ENCODE assay signal across 9 cellular contexts in the genomic region with DNA sequence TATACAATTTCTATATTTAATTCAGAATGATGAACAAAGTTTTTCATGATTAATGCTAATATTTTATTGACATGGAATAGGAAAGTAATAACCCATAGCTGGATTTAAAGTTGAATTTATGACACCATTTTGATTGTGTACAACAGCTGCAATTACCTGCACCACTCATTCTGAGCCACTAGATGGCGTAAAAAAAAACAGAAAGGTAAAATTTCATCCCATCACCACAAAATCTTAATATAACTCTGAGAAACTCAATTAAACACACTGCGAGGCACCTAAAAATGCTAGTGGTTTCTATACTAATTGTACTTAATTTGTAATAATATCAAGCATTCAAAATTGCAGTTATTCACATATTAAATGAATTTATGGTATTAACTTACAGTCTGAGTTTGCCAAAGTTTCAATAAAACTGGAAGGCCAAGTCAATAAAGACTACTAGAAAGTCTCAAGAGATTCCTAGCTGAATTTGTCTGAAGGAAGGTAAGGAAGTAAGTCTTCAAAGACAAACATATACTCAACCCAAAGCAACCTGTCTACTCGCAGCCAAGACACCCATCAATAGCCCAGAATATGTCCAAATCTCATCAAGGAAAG.
DNase-seq lines count a peak whose midpoint lies in the region; ATAC-seq and TF ChIP-seq lines count a peak whose summit lies in the region.
"Had no signal": no experiment of that assay in that cellular context is flagged by ENCODE, and none has a peak within 500 bp of the region (broad histone marks: within the 10 kb centered on the region; RNA-seq: fewer than 3 reads in every experiment).

No MANE protein-coding gene starts in this region.

- peak; percentile 89 for TF ChIP-seq CTCF in Loucy (conservative IDR thresholded peaks at IDR 0.05; ENCODE audit: low read length)
- TF ChIP-seq CTCF in left lung (IDR thresholded peaks at IDR 0.05), result peak; percentile 78 to 90

- H3K9ac ChIP-seq in Loucy (ENCODE audit: low read depth, low read length, poor library complexity, severe bottlenecking), result peak overlapping the region; percentile 34
- H3K9ac ChIP-seq in adipocyte (ENCODE audit: low read length), result no peak overlapping the region

- DNase-seq in NCI-H2029 (lab: John Stamatoyannopoulos, UW) (peak; percentile 4), NCI-H2029 treated with DMSO at 0.1 percent for 48 hours (lab: John Stamatoyannopoulos, UW) (no peak), adipocyte (ENCODE audit: low read depth) (peak; percentile 65), left lung (no peak), inferior parietal cortex (ENCODE audit: extremely low spot score) (no peak), cerebellar nuclear complex (lab: John Stamatoyannopoulos, UW) (no peak)

- H3K79me2 ChIP-seq in Loucy (ENCODE audit: insufficient read depth, low read length), result peaks cover 22% of the 10 kb centered on the region; the same call in 1 of the 2 replicates

- H3K36me3 ChIP-seq in Loucy (ENCODE audit: insufficient read depth, low read length) (no peaks in the 10 kb centered on the region), adipocyte (ENCODE audit: control insufficient read depth, insufficient read depth, low read length, severe bottlenecking) (no peaks in the 10 kb centered on the region), left lung (peaks cover 0 to 5% of the 10 kb centered on the region in 2 donors)

- peaks cover 5% of the 10 kb centered on the region; the same call in 1 of the 2 replicates for H3F3A ChIP-seq in Loucy (ENCODE audit: low read depth)

- no peaks in the 10 kb centered on the region for H3K27me3 ChIP-seq in Loucy (ENCODE audit: insufficient read depth, low read length, poor library complexity, severe bottlenecking)
- no peaks in the 10 kb centered on the region for H3K27me3 ChIP-seq in adipocyte (replicated peaks; ENCODE audit: control insufficient read depth, insufficient read depth, low read length)
- H3K27me3 ChIP-seq in left lung, result no peaks in the 10 kb centered on the region

- no peak overlapping the region for H2AFZ ChIP-seq in Loucy (ENCODE audit: low read length)

- H3K4me1 ChIP-seq in Loucy (ENCODE audit: insufficient read depth, low read length, poor library complexity, severe bottlenecking) (peaks cover 47% of the 10 kb centered on the region), adipocyte (ENCODE audit: control insufficient read depth, insufficient read depth, low read length) (peaks cover 21% of the 10 kb centered on the region), left lung (peaks cover 6 to 31% of the 10 kb centered on the region in 2 donors)

- H3K4me3 ChIP-seq in Loucy (ENCODE audit: low read length, poor library complexity, severe bottlenecking) (peak overlapping the region; percentile 11), adipocyte (ENCODE audit: low read length) (no peak overlapping the region), left lung (no peak overlapping the region)
- H3K4me3 ChIP-seq: skin epidermis had no signal

- ATAC-seq in left lung (peak; percentile 63), HG02763 (IDR thresholded peaks at IDR 0.05; ENCODE audit: unreplicated experiment) (no peak)

- H4K20me1 ChIP-seq in Loucy (ENCODE audit: insufficient read depth, low read length, poor library complexity, severe bottlenecking), result no peaks in the 10 kb centered on the region

- H3K27ac ChIP-seq in left lung, result no peak overlapping the region
- H3K27ac ChIP-seq: skin epidermis had no signal

- H3K9me2 ChIP-seq in Loucy (replicated peaks; ENCODE audit: low read depth, low read length), result no peaks in the 10 kb centered on the region

- intact Hi-C loops in left lung (cut with DNase I), result no loop called here

- H3K4me2 ChIP-seq in Loucy (ENCODE audit: low read depth, low read length, poor library complexity, severe bottlenecking), result peak overlapping the region; percentile 56

- H3K9me3 ChIP-seq in Loucy (ENCODE audit: insufficient read depth, low read depth, low read length) (no peaks in the 10 kb centered on the region), adipocyte (ENCODE audit: control insufficient read depth, low read length) (no peaks in the 10 kb centered on the region), left lung (no peaks in the 10 kb centered on the region)

Comparison
In these comparisons a context has a peak if more than half of its experiments do, and no peak if none do; other contexts are left out.
1. DNase-seq: peak in NCI-H2029 (single experiment) and adipocyte (single experiment); none in NCI-H2029 treated with DMSO at 0.1 percent for 48 hours (single experiment), left lung (0 of 2), inferior parietal cortex (single experiment) and cerebellar nuclear complex (0 of 2).